Comparison of ENCODE assay signal across 10 cellular contexts in the genomic region with DNA sequence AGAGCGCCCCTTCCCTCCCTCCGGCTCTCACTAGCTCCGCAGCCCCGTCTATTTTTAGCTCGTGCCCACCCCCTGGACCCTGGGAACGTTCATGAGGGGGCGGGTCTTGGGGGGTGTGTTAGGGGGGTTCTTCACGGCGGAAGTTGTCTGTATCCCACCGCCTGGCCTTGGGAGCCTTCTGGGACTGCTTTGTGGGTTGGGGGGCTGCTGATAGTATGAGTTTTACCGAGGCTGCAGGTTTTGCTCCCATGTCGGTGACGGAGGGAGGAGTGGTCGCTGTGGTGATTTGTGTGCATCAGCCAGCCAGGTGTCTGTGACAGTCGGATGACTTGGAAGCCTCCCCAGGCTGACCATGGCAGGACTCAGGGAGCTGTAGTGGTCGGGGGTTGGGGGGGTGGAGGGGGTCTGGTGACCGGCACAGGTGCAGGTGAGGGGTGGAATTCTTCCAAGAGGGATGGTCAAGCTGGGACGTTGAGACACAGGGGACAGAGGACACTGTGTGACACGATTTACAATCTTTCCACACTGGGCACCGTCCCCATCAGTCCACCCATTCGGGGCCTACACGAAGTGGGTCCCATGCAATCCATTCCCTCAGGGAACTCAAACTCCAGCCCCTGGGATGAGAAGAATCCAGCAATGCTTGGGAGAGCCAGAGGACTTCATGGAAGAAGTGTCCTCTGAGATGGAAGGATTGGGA. TPM values are rescaled to one million over a fixed set of nuclear protein-coding genes. Genes with fewer than 3 reads are reported as not detected.
A peak's percentile ranks its signal among the peaks of the same experiment; 100 is the strongest.
DNase-seq lines count a peak whose midpoint lies in the region; ATAC-seq, FAIRE-seq and TF ChIP-seq lines count a peak whose summit lies in the region.
"Had no signal": no experiment of that assay in that cellular context is flagged by ENCODE, and none has a peak within 500 bp of the region (broad histone marks: within the 10 kb centered on the region; RNA-seq: fewer than 3 reads in every experiment).

No MANE protein-coding gene starts in this region.

- H4K8ac ChIP-seq in H1 (ENCODE audit: extremely low read depth, insufficient read depth, low read length): no peak overlapping the region

- no peak overlapping the region for H3K23ac ChIP-seq in H1 (ENCODE audit: insufficient read length)

- no peaks in the 10 kb centered on the region for H3K79me1 ChIP-seq in H1 (ENCODE audit: low read depth, low read length)

- no peak overlapping the region for H2BK15ac ChIP-seq in H1 (ENCODE audit: low read length)

- 0 out of 2 replicates have a peak overlapping the region, but pooled peaks have one; percentile 82 for H2AK5ac ChIP-seq in H1 (ENCODE audit: low read depth, low read length)

- H3K14ac ChIP-seq in H1 (ENCODE audit: insufficient read length): no peak overlapping the region

- H3K27me3 Mint-ChIP-seq in neural progenitor cell (ENCODE audit: insufficient read depth, low read depth): peaks cover 16% of the 10 kb centered on the region
- peaks cover 51% of the 10 kb centered on the region for H3K27me3 Mint-ChIP-seq in activated CD4-positive, alpha-beta memory T cell treated with anti-CD3 and anti-CD28 coated beads, Interleukin-2, amount 10 ng/mL, durations not matched to agents 7 days and 5 days

- WGBS in H1 (ENCODE audit: extremely low coverage in 1 of 2, insufficient coverage in 1 of 2, insufficient read length in 1 of 2, insufficient replicate concordance in 2 of 2, low coverage in 1 of 2, low lambda C conversion rate in 2 of 2, missing lambda C conversion rate in 1 of 2), 2 experiments: 30% methylated on average over 20 of the region's 22 CpGs; no CpG with 5 or more reads in 1 of the 2 experiments

- no peak overlapping the region for H3K56ac ChIP-seq in H1 (replicated peaks; ENCODE audit: insufficient read length, low read depth, low read length)

- H3K27me3 ChIP-seq in left ventricle myocardium inferior (ENCODE audit: low read depth) (peaks cover 52% of the 10 kb centered on the region), H1 (replicated peaks in 1 of 4; ENCODE audit: control insufficient read depth in 3 of 4, extremely low read depth in 1 of 4, insufficient read depth in 3 of 4, low read length in 3 of 4) (peaks cover 0 to 13% (median 4%) of the 10 kb centered on the region in 4 experiments; a peak in 4 of 7 replicates), neural progenitor cell (peaks cover 37% of the 10 kb centered on the region)

- peak overlapping the region; percentile 28 for H3K4ac ChIP-seq in H1 (replicated peaks; ENCODE audit: insufficient read length, low read depth, low read length)

- intact Hi-C loops in left ventricle myocardium inferior (cut with micrococcal nuclease): no loop called here
- intact Hi-C loops in Right ventricle myocardium inferior (cut with DNase I): loop anchor here (5.0 kb wide), 1 partner anchor 35 kb away; the partner anchor contains the start of genes TP53 and WRAP53

- H3K36me3 ChIP-seq in left ventricle myocardium inferior (no peaks in the 10 kb centered on the region), H1 (ENCODE audit: control insufficient read depth in 2 of 4, insufficient read depth in 4 of 4, low read length in 3 of 4) (no peaks in the 10 kb centered on the region; a peak in 2 of 8 replicates), neural progenitor cell (no peaks in the 10 kb centered on the region)

- H3K9me3 Mint-ChIP-seq in neural progenitor cell: no peaks in the 10 kb centered on the region
- no peaks in the 10 kb centered on the region for H3K9me3 Mint-ChIP-seq in activated CD4-positive, alpha-beta memory T cell treated with anti-CD3 and anti-CD28 coated beads, Interleukin-2, amount 10 ng/mL, durations not matched to agents 7 days and 5 days

- no peak for TF ChIP-seq EP300 in H1 (IDR thresholded peaks at IDR 0.05; ENCODE audit: borderline replicate concordance in 1 of 2, low read depth in 2 of 2, low read length in 2 of 2)

- no peak overlapping the region for H4K5ac ChIP-seq in H1 (ENCODE audit: insufficient read length, low read depth, low read length)

- H3K27ac ChIP-seq in left ventricle myocardium inferior (replicated peaks) (peak overlapping the region; percentile 73), H1 (ENCODE audit: low read depth, low read length) (no peak overlapping the region), neural progenitor cell (no peak overlapping the region)

- H3K4me3 ChIP-seq in left ventricle myocardium inferior (peak overlapping the region; percentile 68), H1 (ENCODE audit: extremely low read depth in 1 of 4, insufficient read depth in 2 of 4, low read depth in 3 of 4, low read length in 4 of 4) (peak overlapping the region; percentile 43 to 87 (median 63)), neural progenitor cell (peak overlapping the region; percentile 78)
- H3K4me3 ChIP-seq: mucosa of descending colon had no signal

- H2AFZ ChIP-seq in H1 (ENCODE audit: low read length) (no peak overlapping the region), neural progenitor cell (replicated peaks) (peak overlapping the region; percentile 55)

- H3K79me2 ChIP-seq in H1 (ENCODE audit: control insufficient read depth in 1 of 2, insufficient read depth in 2 of 2, low read length in 2 of 2) (no peaks in the 10 kb centered on the region), neural progenitor cell (ENCODE audit: low read depth) (no peaks in the 10 kb centered on the region)

- H3K4me2 ChIP-seq in H1 (ENCODE audit: insufficient read depth in 1 of 2, low read depth in 2 of 2, low read length in 2 of 2) (peak overlapping the region; percentile 91 to 99), neural progenitor cell (peak overlapping the region; percentile 98)

- ATAC-seq in Right ventricle myocardium inferior: no peak
- ATAC-seq in HG03520 (IDR thresholded peaks at IDR 0.05; ENCODE audit: unreplicated experiment): no peak
- ATAC-seq in GM21423 (IDR thresholded peaks at IDR 0.05; ENCODE audit: unreplicated experiment): no peak
- no peak for ATAC-seq in GM18873 (IDR thresholded peaks at IDR 0.05; ENCODE audit: low FRiP score, unreplicated experiment)
- ATAC-seq: mucosa of descending colon had no signal

- H3K9me3 ChIP-seq in left ventricle myocardium inferior (replicated peaks): no peaks in the 10 kb centered on the region
- H3K9me3 ChIP-seq in H1 (ENCODE audit: insufficient read depth in 2 of 2, low read depth in 1 of 2, low read length in 1 of 2): no peaks in the 10 kb centered on the region
- H3K9me3 ChIP-seq in neural progenitor cell (ENCODE audit: low read depth): no peaks in the 10 kb centered on the region
- H3K9me3 ChIP-seq: mucosa of descending colon had no signal

- H3K4me1 Mint-ChIP-seq in neural progenitor cell: peaks cover 40% of the 10 kb centered on the region
- H3K4me1 Mint-ChIP-seq in activated CD4-positive, alpha-beta memory T cell treated with anti-CD3 and anti-CD28 coated beads, Interleukin-2, amount 10 ng/mL, durations not matched to agents 7 days and 5 days: peaks cover 15% of the 10 kb centered on the region

- CTCF ChIA-PET in H1 (lab: Charles Lee; ENCODE audit: partially characterized antibody): interaction anchor here (0.6 to 18.2 kb wide), 15 partner anchors 10 to 237 kb away, joined by 3 to 211 read pairs (median 5); partner anchors contain the start of genes CHD3, SAT2, SHBG and TP53
- CTCF ChIA-PET in activated CD4-positive, alpha-beta memory T cell treated with anti-CD3 and anti-CD28 coated beads, Interleukin-2, amount 10 ng/mL, durations not matched to agents 7 days and 5 days (lab: Charles Lee): interaction anchor here (1.2 kb wide), 1 partner anchor 34 kb away, joined by 5 read pairs; the partner anchor contains the start of gene TP53

- peaks cover 28% of the 10 kb centered on the region for H3K4me1 ChIP-seq in left ventricle myocardium inferior
- H3K4me1 ChIP-seq in H1 (replicated peaks in 1 of 4; ENCODE audit: control insufficient read depth in 3 of 4, insufficient read depth in 4 of 4, low read length in 3 of 4): peaks cover 4 to 18% (median 11%) of the 10 kb centered on the region in 4 experiments; a peak in 6 of 7 replicates
- H3K4me1 ChIP-seq in neural progenitor cell: peaks cover 4% of the 10 kb centered on the region

- no peak overlapping the region for H2BK20ac ChIP-seq in H1 (ENCODE audit: low read length)

- H3K27ac Mint-ChIP-seq in neural progenitor cell: peak overlapping the region; percentile 69
- H3K27ac Mint-ChIP-seq in activated CD4-positive, alpha-beta memory T cell treated with anti-CD3 and anti-CD28 coated beads, Interleukin-2, amount 10 ng/mL, durations not matched to agents 7 days and 5 days: no peak overlapping the region

- H4K20me1 ChIP-seq in H1 (replicated peaks in 1 of 2; ENCODE audit: control insufficient read depth in 1 of 2, insufficient read depth in 2 of 2, low read length in 2 of 2): peaks cover 0 to 2% of the 10 kb centered on the region in 2 experiments
- H4K20me1 ChIP-seq in neural progenitor cell (ENCODE audit: low read depth): no peaks in the 10 kb centered on the region

- DNase-seq in left ventricle myocardium inferior: no peak
- no peak for DNase-seq in Right ventricle myocardium inferior (ENCODE audit: missing footprints)
- no peak for DNase-seq in H1 (ENCODE audit: low read depth in 1 of 2, low spot score in 2 of 2)
- DNase-seq in neural progenitor cell (ENCODE audit: low spot score): no peak
- no peak for DNase-seq in activated CD4-positive, alpha-beta memory T cell treated with anti-CD3 and anti-CD28 coated beads, Interleukin-2, amount 10 ng/mL, durations not matched to agents 7 days and 5 days
- DNase-seq: activated CD8-positive, alpha-beta memory T cell treated with anti-CD3 and anti-CD28 coated beads for 24 hours; mucosa of descending colon had no signal

- no peak overlapping the region for H2BK12ac ChIP-seq in H1 (ENCODE audit: low read depth, low read length)

- no peak for TF ChIP-seq CTCF in left ventricle myocardium inferior (IDR thresholded peaks at IDR 0.05; ENCODE audit: borderline replicate concordance)
- TF ChIP-seq CTCF in H1 (IDR thresholded peaks at IDR 0.05; ENCODE audit: control extremely low read depth in 1 of 3, insufficient read depth in 1 of 3, low read depth in 1 of 3, low read length in 3 of 3): no peak
- no peak for TF ChIP-seq CTCF in neural progenitor cell (IDR thresholded peaks at IDR 0.05)

- peaks cover 17% of the 10 kb centered on the region for H3K36me3 Mint-ChIP-seq in neural progenitor cell
- H3K36me3 Mint-ChIP-seq in activated CD4-positive, alpha-beta memory T cell treated with anti-CD3 and anti-CD28 coated beads, Interleukin-2, amount 10 ng/mL, durations not matched to agents 7 days and 5 days (ENCODE audit: low read depth): no peaks in the 10 kb centered on the region

- H3K4me3 Mint-ChIP-seq in neural progenitor cell: peak overlapping the region; percentile 91
- H3K4me3 Mint-ChIP-seq in activated CD4-positive, alpha-beta memory T cell treated with anti-CD3 and anti-CD28 coated beads, Interleukin-2, amount 10 ng/mL, durations not matched to agents 7 days and 5 days: no peak overlapping the region

- no peak overlapping the region; the same call in 1 of the 2 replicates for H3K18ac ChIP-seq in H1 (ENCODE audit: extremely low read depth, low read length)

- FAIRE-seq in H1 (lab: Jason Lieb, UNC): no peak

- no peak overlapping the region for H4K91ac ChIP-seq in H1 (replicated peaks; ENCODE audit: insufficient read length, low read length)

- POLR2A ChIA-PET in H1 (lab: Charles Lee; ENCODE audit: partially characterized antibody): interaction anchor here (0.8 to 79.4 kb wide), 7 partner anchors 12 to 73 kb away, joined by 3 to 2272 read pairs (median 10); partner anchors contain the start of genes ATP1B2, CD68, FXR2 and SAT2
- POLR2A ChIA-PET in activated CD4-positive, alpha-beta memory T cell treated with anti-CD3 and anti-CD28 coated beads, Interleukin-2, amount 10 ng/mL, durations not matched to agents 7 days and 5 days (lab: Charles Lee): interaction anchor here (1.2 to 2.6 kb wide), 4 partner anchors 10 to 281 kb away, joined by 3 to 26 read pairs (median 5); partner anchors contain the start of genes TP53 and WRAP53

- no peak overlapping the region for H3K9ac ChIP-seq in H1 (replicated peaks in 1 of 4; ENCODE audit: extremely low read depth in 1 of 4, low read depth in 3 of 4, low read length in 3 of 4)
- H3K9ac ChIP-seq in neural progenitor cell: no peak overlapping the region

- no peak overlapping the region for H2BK120ac ChIP-seq in H1 (replicated peaks; ENCODE audit: low read depth, low read length)

- TF ChIP-seq POLR2A in H1 (IDR thresholded peaks at IDR 0.05; ENCODE audit: control extremely low read depth in 1 of 2, low read depth in 2 of 2, low read length in 2 of 2): no peak

- no peak overlapping the region for H2BK5ac ChIP-seq in H1 (ENCODE audit: low read depth, low read length)

- H3F3A ChIP-seq in neural progenitor cell (ENCODE audit: low read depth): peaks cover 38% of the 10 kb centered on the region

- H3K23me2 ChIP-seq in H1 (ENCODE audit: low read depth, low read length): peaks cover 18% of the 10 kb centered on the region

- no peak for TF ChIP-seq RAD21 in H1 (IDR thresholded peaks at IDR 0.05 in 1 of 2, conservative IDR thresholded peaks at IDR 0.05 in 1 of 2; ENCODE audit: low read depth in 2 of 2, low read length in 2 of 2)

RNA-seq across cellular contexts. Expression of gene ATP1B2, which starts 1.4 kb away (rescaled TPM):
- total RNA-seq in left ventricle myocardium inferior (2.8 TPM), Right ventricle myocardium inferior (3.8 TPM), neural progenitor cell (ENCODE audit: low replicate concordance) (0.37 and 1.4 TPM in 2 replicates)
- 19.8 and 21.0 TPM in 2 replicates for total RNA-seq in H1 (2021; fragmentation: NEBNext Ultra II Directional; extraction: Animal tissue kit (Norgen Biotek cat#: 25700))
- 9.1 and 12.6 TPM in 2 replicates for polyA plus RNA-seq in H1 (2011; rRNA removed)
- polyA plus RNA-seq in H1 (2011; cell fraction: cytosol; rRNA removed): 4.0 TPM
- polyA plus RNA-seq in H1 (2011; cell fraction: nucleus; rRNA removed): 10.8 TPM
- 14.7 to 25.4 TPM (median 20.2 TPM) in 4 replicates for polyA plus RNA-seq in H1 (2012, experiment 1 of 2)
- polyA plus RNA-seq in H1 (2012, experiment 2 of 2): 18.6 TPM
- polyA plus RNA-seq in H1 (2013, experiment 1 of 2): 36.4 TPM
- 38.8 TPM for polyA plus RNA-seq in H1 (2013, experiment 2 of 2)
- polyA minus RNA-seq in H1 (2011; rRNA and poly(A)+ RNA removed): 12.0 and 12.6 TPM in 2 replicates
- 19.2 TPM for polyA minus RNA-seq in H1 (2011; cell fraction: cytosol; rRNA and poly(A)+ RNA removed)
- polyA minus RNA-seq in H1 (2011; cell fraction: nucleus; rRNA and poly(A)+ RNA removed): 9.9 TPM
- under 1 TPM; 0.25 to 0.50 TPM for total RNA-seq in activated CD4-positive, alpha-beta memory T cell treated with anti-CD3 and anti-CD28 coated beads, Interleukin-2, amount 10 ng/mL, durations not matched to agents 7 days and 5 days

RNA-seq across cellular contexts. Expression of gene SHBG, which starts 22.2 kb away (rescaled TPM):
- total RNA-seq in left ventricle myocardium inferior (0.74 TPM), Right ventricle myocardium inferior (0.35 TPM), neural progenitor cell (ENCODE audit: low replicate concordance) (0.46 TPM in 1 of 2 replicates, not detected in the other)
- total RNA-seq in H1 (2021; fragmentation: NEBNext Ultra II Directional; extraction: Animal tissue kit (Norgen Biotek cat#: 25700)): 0.69 and 1.2 TPM in 2 replicates
- polyA plus RNA-seq in H1 (2011; rRNA removed): 1.1 and 1.3 TPM in 2 replicates
- polyA plus RNA-seq in H1 (2011; cell fraction: cytosol; rRNA removed): 1.2 TPM
- polyA plus RNA-seq in H1 (2011; cell fraction: nucleus; rRNA removed): 2.9 TPM
- 0.87 to 1.8 TPM (median 1.3 TPM) in 4 replicates for polyA plus RNA-seq in H1 (2012, experiment 1 of 2)
- 2.1 TPM for polyA plus RNA-seq in H1 (2012, experiment 2 of 2)
- 0.49 TPM for polyA plus RNA-seq in H1 (2013, experiment 1 of 2)
- 0.66 TPM for polyA plus RNA-seq in H1 (2013, experiment 2 of 2)
- 1.3 and 1.6 TPM in 2 replicates for polyA minus RNA-seq in H1 (2011; rRNA and poly(A)+ RNA removed)
- not detected for polyA minus RNA-seq in H1 (2011; cell fraction: cytosol; rRNA and poly(A)+ RNA removed)
- 0.70 TPM for polyA minus RNA-seq in H1 (2011; cell fraction: nucleus; rRNA and poly(A)+ RNA removed)
- not detected for total RNA-seq in activated CD4-positive, alpha-beta memory T cell treated with anti-CD3 and anti-CD28 coated beads, Interleukin-2, amount 10 ng/mL, durations not matched to agents 7 days and 5 days

RNA-seq across cellular contexts. Expression of gene SAT2, which starts 24.5 kb away (rescaled TPM):
- 73.5 TPM for total RNA-seq in left ventricle myocardium inferior
- total RNA-seq in Right ventricle myocardium inferior: 78.9 TPM
- 72.3 and 75.3 TPM in 2 replicates for total RNA-seq in H1 (2021; fragmentation: NEBNext Ultra II Directional; extraction: Animal tissue kit (Norgen Biotek cat#: 25700))
- polyA plus RNA-seq in H1 (2011; rRNA removed): 36.4 and 36.5 TPM in 2 replicates
- 46.4 TPM for polyA plus RNA-seq in H1 (2011; cell fraction: cytosol; rRNA removed)
- 63.4 TPM for polyA plus RNA-seq in H1 (2011; cell fraction: nucleus; rRNA removed)
- 98.6 to 121 TPM (median 104 TPM) in 4 replicates for polyA plus RNA-seq in H1 (2012, experiment 1 of 2)
- 96.8 TPM for polyA plus RNA-seq in H1 (2012, experiment 2 of 2)
- polyA plus RNA-seq in H1 (2013, experiment 1 of 2): 77.9 TPM
- 70.6 TPM for polyA plus RNA-seq in H1 (2013, experiment 2 of 2)
- polyA minus RNA-seq in H1 (2011; rRNA and poly(A)+ RNA removed): 11.9 and 15.4 TPM in 2 replicates
- polyA minus RNA-seq in H1 (2011; cell fraction: cytosol; rRNA and poly(A)+ RNA removed): 14.3 TPM
- polyA minus RNA-seq in H1 (2011; cell fraction: nucleus; rRNA and poly(A)+ RNA removed): 9.5 TPM
- total RNA-seq in neural progenitor cell (ENCODE audit: low replicate concordance): 34.6 and 56.6 TPM in 2 replicates
- 10 to 100 TPM; 36.2 to 37.9 TPM for total RNA-seq in activated CD4-positive, alpha-beta memory T cell treated with anti-CD3 and anti-CD28 coated beads, Interleukin-2, amount 10 ng/mL, durations not matched to agents 7 days and 5 days

RNA-seq across cellular contexts. Expression of gene TP53, which starts 35.2 kb away (rescaled TPM):
- total RNA-seq in left ventricle myocardium inferior: 11.7 TPM
- 15.4 TPM for total RNA-seq in Right ventricle myocardium inferior
- total RNA-seq in H1 (2021; fragmentation: NEBNext Ultra II Directional; extraction: Animal tissue kit (Norgen Biotek cat#: 25700)): 198 and 210 TPM in 2 replicates
- 143 and 149 TPM in 2 replicates for polyA plus RNA-seq in H1 (2011; rRNA removed)
- polyA plus RNA-seq in H1 (2011; cell fraction: cytosol; rRNA removed): 84.3 TPM
- 102 TPM for polyA plus RNA-seq in H1 (2011; cell fraction: nucleus; rRNA removed)
- polyA plus RNA-seq in H1 (2012, experiment 1 of 2): 174 to 217 TPM (median 194 TPM) in 4 replicates
- 263 TPM for polyA plus RNA-seq in H1 (2012, experiment 2 of 2)
- 192 TPM for polyA plus RNA-seq in H1 (2013, experiment 1 of 2)
- polyA plus RNA-seq in H1 (2013, experiment 2 of 2): 190 TPM
- polyA minus RNA-seq in H1 (2011; rRNA and poly(A)+ RNA removed): 136 TPM in 2 replicates
- 107 TPM for polyA minus RNA-seq in H1 (2011; cell fraction: cytosol; rRNA and poly(A)+ RNA removed)
- polyA minus RNA-seq in H1 (2011; cell fraction: nucleus; rRNA and poly(A)+ RNA removed): 55.7 TPM
- 54.9 and 69.7 TPM in 2 replicates for total RNA-seq in neural progenitor cell (ENCODE audit: low replicate concordance)
- total RNA-seq in activated CD4-positive, alpha-beta memory T cell treated with anti-CD3 and anti-CD28 coated beads, Interleukin-2, amount 10 ng/mL, durations not matched to agents 7 days and 5 days: 100 to 1,000 TPM; 123 TPM

RNA-seq across cellular contexts. Expression of gene WRAP53, which starts 36.2 kb away (rescaled TPM):
- total RNA-seq in left ventricle myocardium inferior (4.7 TPM), Right ventricle myocardium inferior (5.6 TPM), neural progenitor cell (ENCODE audit: low replicate concordance) (12.6 and 22.8 TPM in 2 replicates)
- total RNA-seq in H1 (2021; fragmentation: NEBNext Ultra II Directional; extraction: Animal tissue kit (Norgen Biotek cat#: 25700)): 29.3 and 30.1 TPM in 2 replicates
- 29.2 and 38.4 TPM in 2 replicates for polyA plus RNA-seq in H1 (2011; rRNA removed)
- polyA plus RNA-seq in H1 (2011; cell fraction: cytosol; rRNA removed): 24.4 TPM
- 42.9 TPM for polyA plus RNA-seq in H1 (2011; cell fraction: nucleus; rRNA removed)
- polyA plus RNA-seq in H1 (2012, experiment 1 of 2): 23.4 to 35.3 TPM (median 32.4 TPM) in 4 replicates
- polyA plus RNA-seq in H1 (2012, experiment 2 of 2): 38.6 TPM
- polyA plus RNA-seq in H1 (2013, experiment 1 of 2): 21.8 TPM
- polyA plus RNA-seq in H1 (2013, experiment 2 of 2): 19.4 TPM
- 14.3 and 16.1 TPM in 2 replicates for polyA minus RNA-seq in H1 (2011; rRNA and poly(A)+ RNA removed)
- 12.0 TPM for polyA minus RNA-seq in H1 (2011; cell fraction: cytosol; rRNA and poly(A)+ RNA removed)
- 10.0 TPM for polyA minus RNA-seq in H1 (2011; cell fraction: nucleus; rRNA and poly(A)+ RNA removed)
- 10 to 100 TPM; 18.6 to 18.8 TPM for total RNA-seq in activated CD4-positive, alpha-beta memory T cell treated with anti-CD3 and anti-CD28 coated beads, Interleukin-2, amount 10 ng/mL, durations not matched to agents 7 days and 5 days
